ENCODE assay signal across 16 cellular contexts in genomic region chr12:54004063-54004840, GRCh38. TPM values are rescaled to one million over a fixed set of nuclear protein-coding genes. Genes with fewer than 3 reads are reported as not detected.
DNase-seq lines count a peak whose midpoint lies in the region; ATAC-seq and TF ChIP-seq lines count a peak whose summit lies in the region.
"Had no signal": no experiment of that assay in that cellular context is flagged by ENCODE, and none has a peak within 500 bp of the region (broad histone marks: within the 10 kb centered on the region; RNA-seq: fewer than 3 reads in every experiment).

No MANE protein-coding gene starts in this region.

- H3K4me1 ChIP-seq in PC-3 (ENCODE audit: insufficient read depth, low read length) (peaks cover 10% of the 10 kb centered on the region; the same call in 1 of the 2 replicates), hepatocyte (ENCODE audit: insufficient read depth) (peaks cover 20% of the 10 kb centered on the region)

- POLR2A ChIA-PET in PC-3 (lab: Charles Lee; ENCODE audit: unreplicated experiment), result no interaction called here

- no peak overlapping the region for H3K9ac ChIP-seq in PC-3 (ENCODE audit: low read length)

- H3K27me3 ChIP-seq in PC-3 (ENCODE audit: low read length), result no peaks in the 10 kb centered on the region
- peaks cover 91% of the 10 kb centered on the region for H3K27me3 ChIP-seq in hepatocyte

- no TSS peak for BruUV-seq in PC-3 (replicated peaks; lab: Mats Ljungman, UMichigan)

- H3K36me3 ChIP-seq in PC-3 (ENCODE audit: low read depth, low read length) (no peaks in the 10 kb centered on the region), hepatocyte (replicated peaks; ENCODE audit: insufficient read depth, low read depth) (no peaks in the 10 kb centered on the region)
- H3K36me3 ChIP-seq: upper lobe of right lung had no signal

- 53% methylated on average over 20 of the region's 20 CpGs for WGBS in hepatocyte (ENCODE audit: low lambda C conversion rate, missing lambda C conversion rate)

- H3K79me2 ChIP-seq in PC-3 (ENCODE audit: low read length) (peaks cover 7% of the 10 kb centered on the region), hepatocyte (no peaks in the 10 kb centered on the region)

- no peaks in the 10 kb centered on the region for H3K9me2 ChIP-seq in PC-3 (replicated peaks; ENCODE audit: low read length)
- H3K9me2 ChIP-seq in hepatocyte (replicated peaks; ENCODE audit: insufficient read depth), result no peaks in the 10 kb centered on the region

- ATAC-seq in PC-3, result no peak
- ATAC-seq: T-cell, upper lobe of right lung had no signal

- H3K27ac ChIP-seq in 22Rv1 (peak overlapping the region; percentile 22; the same call in 1 of the 2 replicates), PC-3 (ENCODE audit: low read length) (no peak overlapping the region), hepatocyte (no peak overlapping the region)
- H3K27ac ChIP-seq: upper lobe of right lung had no signal

- H2AFZ ChIP-seq in PC-3 (ENCODE audit: low read length), result no peak overlapping the region
- no peak overlapping the region for H2AFZ ChIP-seq in hepatocyte

- no peaks in the 10 kb centered on the region for H4K20me1 ChIP-seq in PC-3 (ENCODE audit: low read length)
- no peaks in the 10 kb centered on the region for H4K20me1 ChIP-seq in hepatocyte (ENCODE audit: insufficient read depth, poor library complexity, severe bottlenecking)

- TF ChIP-seq CTCF in 22Rv1 (IDR thresholded peaks at IDR 0.05) (no peak), GM12872 (IDR thresholded peaks at IDR 0.05; ENCODE audit: insufficient read depth, low read depth, low read length) (peak; percentile 20; the same call in 1 of the 3 replicates), PC-3 (conservative IDR thresholded peaks at IDR 0.05; ENCODE audit: low read depth, low read length) (peak; percentile 35; the same call in 1 of the 2 replicates), hepatocyte (IDR thresholded peaks at IDR 0.05; ENCODE audit: poor library complexity) (no peak)

- DNase-seq in PC-3 (no peak), hepatocyte (ENCODE audit: low spot score) (no peak), head of caudate nucleus (no peak), COLO829 (ENCODE audit: low spot score) (no peak), SKM-1 (lab: John Stamatoyannopoulos, UW; ENCODE audit: unreplicated experiment) (no peak)
- no peak for DNase-seq in stimulated activated CD4-positive, alpha-beta T cell treated with anti-CD3 and anti-CD28 coated beads, Interleukin-1b, Interleukin-23, amount 100 ng/mL, for 48 hours
- DNase-seq: activated CD4-positive, CD25-positive, alpha-beta regulatory T cell; cortex of kidney; DMS79; GOT3; NCI-H2171 treated with DMSO at 0.1 percent for 48 hours; T-cell; upper lobe of right lung had no signal

- H3K9me3 ChIP-seq in PC-3 (ENCODE audit: low read length) (no peaks in the 10 kb centered on the region), hepatocyte (ENCODE audit: low read depth) (no peaks in the 10 kb centered on the region)
- H3K9me3 ChIP-seq: upper lobe of right lung had no signal

- intact Hi-C loops in PC-3 (cut with micrococcal nuclease), result no loop called here
- intact Hi-C loops in head of caudate nucleus (cut with DNase I), result loop anchor here (10.0 kb wide), 1 partner anchor 299 kb away; no protein-coding TSS in a partner anchor

- H3K4me2 ChIP-seq in PC-3 (ENCODE audit: low read length) (no peak overlapping the region), hepatocyte (peak overlapping the region; percentile 89)

- CTCF ChIA-PET in PC-3 (lab: Charles Lee), result interaction anchor here (0.7 to 1.0 kb wide), 2 partner anchors 204 to 877 kb away, joined by 3 to 5 read pairs; no protein-coding TSS in a partner anchor

- no peaks in the 10 kb centered on the region for H3F3A ChIP-seq in PC-3 (ENCODE audit: low read length, unreplicated experiment)

- H3K4me3 ChIP-seq in PC-3 (ENCODE audit: low read length) (no peak overlapping the region), hepatocyte (no peak overlapping the region)

RNA-seq across cellular contexts. Expression of gene HOXC9, which starts 4.3 kb away (rescaled TPM):
- total RNA-seq in PC-3 (2014; rRNA removed) (1.5 and 1.8 TPM in 2 replicates), hepatocyte (0.10 and 0.60 TPM in 2 replicates)
- polyA plus RNA-seq in hepatocyte, result 2.7 and 4.1 TPM in 2 replicates
- total RNA-seq: fibroblast of lung, T-cell had no signal

RNA-seq across cellular contexts. Expression of gene HOXC8, which starts 4.5 kb away (rescaled TPM):
- total RNA-seq in PC-3 (2014; rRNA removed), result 1.1 and 2.4 TPM in 2 replicates
- 1.6 and 2.0 TPM in 2 replicates for total RNA-seq in hepatocyte
- 6.4 and 8.5 TPM in 2 replicates for polyA plus RNA-seq in hepatocyte
- total RNA-seq: fibroblast of lung, T-cell had no signal

RNA-seq across cellular contexts. Expression of gene HOXC10, which starts 19.3 kb away (rescaled TPM):
- total RNA-seq in PC-3 (2014; rRNA removed) (0.69 and 2.9 TPM in 2 replicates), hepatocyte (0.23 and 0.60 TPM in 2 replicates)
- polyA plus RNA-seq in hepatocyte, result 1.6 and 1.7 TPM in 2 replicates
- total RNA-seq: fibroblast of lung, upper lobe of right lung had no signal

RNA-seq across cellular contexts. Expression of gene HOXC6, which starts 24.0 kb away (rescaled TPM):
- 2.8 and 5.3 TPM in 2 replicates for total RNA-seq in PC-3 (2014; rRNA removed)
- 2.6 and 4.5 TPM in 2 replicates for total RNA-seq in hepatocyte
- polyA plus RNA-seq in hepatocyte, result 11.1 and 12.1 TPM in 2 replicates
- total RNA-seq: T-cell had no signal

RNA-seq across cellular contexts. Expression of gene HOXC5, which starts 28.6 kb away (rescaled TPM):
- total RNA-seq in PC-3 (2014; rRNA removed) (0.26 and 0.29 TPM in 2 replicates), hepatocyte (0.20 and 0.40 TPM in 2 replicates)
- 0.18 and 1.1 TPM in 2 replicates for polyA plus RNA-seq in hepatocyte
- total RNA-seq: T-cell, upper lobe of right lung had no signal

Comparison
In these comparisons a context has a peak if more than half of its experiments do, and no peak if none do; other contexts are left out.
1. CTCF ChIP-seq: peak in GM12872 (single experiment) and PC-3 (single experiment); none in 22Rv1 (single experiment) and hepatocyte (single experiment).